In the genomic region with DNA sequence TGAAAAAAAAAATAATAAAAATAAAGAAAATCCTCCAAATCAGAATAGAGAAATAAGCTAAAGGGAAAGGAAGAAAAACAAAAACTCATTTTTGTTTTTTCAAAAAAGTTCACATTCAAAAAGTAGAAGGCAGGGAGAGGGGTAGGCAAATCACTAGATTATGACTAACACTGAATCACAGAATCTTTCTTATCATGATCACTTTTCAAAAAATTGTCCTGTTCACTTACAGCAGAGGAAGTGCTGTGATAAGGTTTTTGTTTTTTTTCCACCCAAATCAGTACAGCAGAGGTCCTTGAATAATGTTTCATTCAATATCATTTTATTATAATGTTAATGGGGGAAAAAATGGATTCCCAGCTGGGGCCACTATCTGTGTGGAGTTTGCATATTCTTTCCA, we compare ENCODE assay signal across 22 cellular contexts.
"Had no signal": no experiment of that assay in that cellular context is flagged by ENCODE, and none has a peak within 500 bp of the region (broad histone marks: within the 10 kb centered on the region; RNA-seq: fewer than 3 reads in every experiment).

No MANE protein-coding gene starts in this region.

- H3K4me1 ChIP-seq: left lung, psoas muscle, stomach, vagina had no signal

- H3K4me3 Mint-ChIP-seq: activated naive CD4-positive, alpha-beta T cell treated with anti-CD3 and anti-CD28 coated beads, Interleukin-2, amount 50 U/mL, for 24 hours; endodermal cell had no signal

- H3K27me3 Mint-ChIP-seq: activated naive CD4-positive, alpha-beta T cell treated with anti-CD3 and anti-CD28 coated beads, Interleukin-2, amount 50 U/mL, for 24 hours had no signal

- H3K27ac Mint-ChIP-seq: activated naive CD4-positive, alpha-beta T cell treated with anti-CD3 and anti-CD28 coated beads, Interleukin-2, amount 50 U/mL, for 24 hours; endodermal cell had no signal

- H3K4me3 ChIP-seq: left lung, psoas muscle, skin epidermis, stomach, vagina had no signal

- DNase-seq: activated CD4-positive, alpha-beta T cell treated with anti-CD3 and anti-CD28 coated beads, Interleukin-2, amount 50 U/mL, for 1 hour; activated CD4-positive, CD25-positive, alpha-beta regulatory T cell treated with anti-CD3 and anti-CD28 coated beads, Interleukin-2, amount 50 U/mL, for 72 hours; activated CD8-positive, alpha-beta memory T cell treated with anti-CD3 and anti-CD28 coated beads, Interleukin-2, amount 50 U/mL, for 48 hours; activated gamma-delta T cell; endodermal cell; erythroblast; kidney; left lung; midbrain; occipital lobe; psoas muscle; right cardiac atrium; stimulated activated CD4-positive, alpha-beta T cell treated with anti-CD3 and anti-CD28 coated beads, Interleukin-2, amount 100 ng/mL, for 48 hours; stomach; T-helper 1 cell; T1000; trophoblast cell had no signal

- H3K4me1 Mint-ChIP-seq: activated naive CD4-positive, alpha-beta T cell treated with anti-CD3 and anti-CD28 coated beads, Interleukin-2, amount 50 U/mL, for 24 hours; endodermal cell had no signal

- H3K27me3 ChIP-seq: left lung, stomach, vagina had no signal

- H3K9me3 Mint-ChIP-seq: activated naive CD4-positive, alpha-beta T cell treated with anti-CD3 and anti-CD28 coated beads, Interleukin-2, amount 50 U/mL, for 24 hours; endodermal cell had no signal

- H3K27ac ChIP-seq: left lung, psoas muscle, skin epidermis, stomach, vagina had no signal

- ATAC-seq: left lung, psoas muscle, right cardiac atrium had no signal

- H3K9me3 ChIP-seq: left lung, psoas muscle, stomach, vagina had no signal

- FAIRE-seq: colon, frontal cortex, kidney had no signal
